ENCODE assay signal across 10 cellular contexts in genomic region chr10:70890917-70891431, GRCh38. TPM values are rescaled to one million over a fixed set of nuclear protein-coding genes. Genes with fewer than 3 reads are reported as not detected.
DNase-seq lines count a peak whose midpoint lies in the region; ATAC-seq and TF ChIP-seq lines count a peak whose summit lies in the region.
"Had no signal": no experiment of that assay in that cellular context is flagged by ENCODE, and none has a peak within 500 bp of the region (broad histone marks: within the 10 kb centered on the region; RNA-seq: fewer than 3 reads in every experiment).

No MANE protein-coding gene starts in this region.

- H3K27me3 Mint-ChIP-seq in natural killer cell (ENCODE audit: low read depth in 2 of 2) (no peaks in the 10 kb centered on the region), osteocyte (ENCODE audit: unreplicated experiment) (no peaks in the 10 kb centered on the region)

- no peak overlapping the region for H3K9ac ChIP-seq in adipocyte (ENCODE audit: low read length)

- WGBS in heart right ventricle, 2 donors: 33 to 57% methylated on average over 7 of the region's 7 CpGs
- WGBS in upper lobe of left lung, 2 donors: 80 to 85% methylated on average over 6 to 7 of the region's 7 CpGs

- H3K4me1 ChIP-seq in adipocyte (ENCODE audit: control insufficient read depth, insufficient read depth, low read length) (peaks cover 27% of the 10 kb centered on the region), heart right ventricle (peaks cover 4 to 47% (median 23%) of the 10 kb centered on the region in 9 donors), upper lobe of left lung (peaks cover 20 to 32% (median 25%) of the 10 kb centered on the region in 4 donors)

- H3K36me3 Mint-ChIP-seq in natural killer cell (no peaks in the 10 kb centered on the region), osteocyte (ENCODE audit: unreplicated experiment) (no peaks in the 10 kb centered on the region)

- TF ChIP-seq POLR2A in upper lobe of left lung (IDR thresholded peaks at IDR 0.05): no peak

- H3K4me3 Mint-ChIP-seq in natural killer cell (no peak overlapping the region), osteocyte (ENCODE audit: unreplicated experiment) (no peak overlapping the region)

- H3K4me3 ChIP-seq in adipocyte (ENCODE audit: low read length) (no peak overlapping the region), heart right ventricle (no peak overlapping the region), upper lobe of left lung (no peak overlapping the region)
- H3K4me3 ChIP-seq: PC-9 had no signal

- DNase-seq in COLO668 (lab: John Stamatoyannopoulos, UW; ENCODE audit: unreplicated experiment) (peak; percentile 6), adipocyte (ENCODE audit: low read depth) (peak; percentile 14), heart right ventricle (peak; percentile 72 to 80), occipital lobe (lab: John Stamatoyannopoulos, UW) (peak; percentile 26), upper lobe of left lung (no peak), natural killer cell (no peak), osteocyte (ENCODE audit: extremely low spot score, unreplicated experiment) (no peak)
- DNase-seq: KBM-7, PC-9 had no signal

- H3K27me3 ChIP-seq in adipocyte (replicated peaks; ENCODE audit: control insufficient read depth, insufficient read depth, low read length) (no peaks in the 10 kb centered on the region), heart right ventricle (no peaks in the 10 kb centered on the region), upper lobe of left lung (no peaks in the 10 kb centered on the region)

- TF ChIP-seq CTCF in heart right ventricle (IDR thresholded peaks at IDR 0.05) (no peak), upper lobe of left lung (IDR thresholded peaks at IDR 0.05) (no peak), natural killer cell (IDR thresholded peaks at IDR 0.05) (no peak), osteocyte (IDR thresholded peaks at IDR 0.05) (no peak)

- H3K4me1 Mint-ChIP-seq in natural killer cell (peaks cover 0 to 18% of the 10 kb centered on the region in 2 donors), osteocyte (ENCODE audit: unreplicated experiment) (peaks cover 24% of the 10 kb centered on the region)

- intact Hi-C loops in heart right ventricle (cut with DNase I) (no loop called here), natural killer cell (cut with micrococcal nuclease) (no loop called here)

- ATAC-seq in heart right ventricle (peak; percentile 37 to 81 (median 74)), upper lobe of left lung (ENCODE audit: low FRiP score in 2 of 2) (no peak), natural killer cell (no peak), HG03354 (IDR thresholded peaks at IDR 0.05; ENCODE audit: poor library complexity, severe bottlenecking, unreplicated experiment) (no peak)

- H3K36me3 ChIP-seq in adipocyte (ENCODE audit: control insufficient read depth, insufficient read depth, low read length, severe bottlenecking): no peaks in the 10 kb centered on the region
- no peaks in the 10 kb centered on the region for H3K36me3 ChIP-seq in heart right ventricle
- no peaks in the 10 kb centered on the region for H3K36me3 ChIP-seq in upper lobe of left lung

- H3K9me3 Mint-ChIP-seq in natural killer cell: no peaks in the 10 kb centered on the region
- no peaks in the 10 kb centered on the region for H3K9me3 Mint-ChIP-seq in osteocyte (ENCODE audit: unreplicated experiment)

- no peak overlapping the region for H3K27ac Mint-ChIP-seq in natural killer cell
- no peak overlapping the region for H3K27ac Mint-ChIP-seq in osteocyte (ENCODE audit: unreplicated experiment)

- TF ChIP-seq EP300 in upper lobe of left lung (IDR thresholded peaks at IDR 0.05): no peak

- H3K9me3 ChIP-seq in adipocyte (ENCODE audit: control insufficient read depth, low read length) (no peaks in the 10 kb centered on the region), heart right ventricle (no peaks in the 10 kb centered on the region), upper lobe of left lung (no peaks in the 10 kb centered on the region)

- H3K27ac ChIP-seq in heart right ventricle (peak overlapping the region in 8 of 10 donors; percentile 43 to 80 (median 69)), upper lobe of left lung (no peak overlapping the region)
- H3K27ac ChIP-seq: PC-9 had no signal

RNA-seq across cellular contexts. Expression of gene PCBD1, which starts 2.6 kb away (rescaled TPM):
- 100 to 1,000 TPM; 122 to 179 (median 144) TPM for total RNA-seq in heart right ventricle
- 100 to 1,000 TPM; 116 to 118 TPM for polyA plus RNA-seq in heart right ventricle
- 6.2 TPM for total RNA-seq in occipital lobe
- total RNA-seq in upper lobe of left lung: 10 to 100 TPM; 40.9 to 99.1 (median 71.9) TPM
- total RNA-seq in natural killer cell: 10 to 100 TPM in 2 of 3 donors, 1 to 10 TPM in 1; 7.2 to 15.3 (median 10.4) TPM
- 36.6 and 40.9 TPM in 2 replicates for total RNA-seq in osteocyte

Comparison
In these comparisons a context has a peak if more than half of its experiments do, and no peak if none do; other contexts are left out.
1. DNase-seq: peak in COLO668 (single experiment), adipocyte (single experiment), heart right ventricle (2 of 2) and occipital lobe (single experiment); none in upper lobe of left lung (0 of 2), natural killer cell (single experiment) and osteocyte (single experiment).
2. ATAC-seq: peak in heart right ventricle (8 of 8); none in upper lobe of left lung (0 of 2), natural killer cell (0 of 3) and HG03354 (single experiment).
3. H3K27ac ChIP-seq: peak in heart right ventricle (8 of 10); none in upper lobe of left lung (0 of 4).